Comparison of ENCODE assay signal across 10 cellular contexts in the genomic region with DNA sequence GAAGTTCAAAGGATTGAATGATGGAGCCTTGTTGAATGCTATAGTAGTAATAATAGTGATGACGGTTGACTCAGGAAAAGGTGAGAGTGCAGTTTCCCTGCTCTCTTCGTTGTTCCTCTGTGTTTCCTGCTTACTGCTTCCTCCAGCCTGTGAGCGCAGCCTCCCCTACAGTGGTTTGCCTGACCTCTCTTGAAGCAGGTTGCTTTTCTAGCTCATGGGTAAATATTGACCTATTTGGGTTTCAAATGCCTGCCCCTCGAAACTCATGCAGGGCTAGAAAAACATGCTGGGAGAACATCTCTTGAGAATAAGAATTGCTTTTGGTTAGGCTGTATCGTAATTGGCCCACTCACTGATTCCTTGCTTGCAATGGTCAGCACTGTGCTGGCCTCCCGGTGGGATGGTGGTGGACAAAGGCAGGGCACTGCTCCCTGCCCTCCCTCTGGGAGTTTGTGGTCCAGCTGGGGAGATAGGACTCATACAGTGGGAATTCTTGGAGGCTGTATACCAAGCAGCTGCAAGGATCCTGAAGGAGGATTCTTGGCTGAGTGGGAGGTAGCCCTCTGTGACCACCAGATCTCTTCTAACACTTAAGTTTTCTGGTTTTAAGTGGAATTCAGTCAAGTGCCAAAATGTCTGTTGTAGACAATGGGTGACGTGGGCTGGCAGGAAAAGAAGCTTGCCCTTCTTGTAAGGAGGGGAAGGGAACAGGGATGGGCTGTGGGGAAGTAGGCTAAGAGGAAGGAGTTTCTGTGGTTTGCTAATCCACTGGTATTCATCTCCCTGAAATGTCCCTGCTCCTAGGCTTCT. TPM values are rescaled to one million over a fixed set of nuclear protein-coding genes. Genes with fewer than 3 reads are reported as not detected.
A peak's percentile ranks its signal among the peaks of the same experiment; 100 is the strongest.
DNase-seq lines count a peak whose midpoint lies in the region; ATAC-seq and TF ChIP-seq lines count a peak whose summit lies in the region.
"Had no signal": no experiment of that assay in that cellular context is flagged by ENCODE, and none has a peak within 500 bp of the region (broad histone marks: within the 10 kb centered on the region; RNA-seq: fewer than 3 reads in every experiment).

No MANE protein-coding gene starts in this region.

- no peaks in the 10 kb centered on the region for H3K36me3 ChIP-seq in tibial artery

- H3K27me3 Mint-ChIP-seq in activated CD8-positive, alpha-beta T cell treated with anti-CD3 and anti-CD28 coated beads, Interleukin-2, amount 10 ng/mL, durations not matched to agents 7 days and 5 days (ENCODE audit: low read depth): no peaks in the 10 kb centered on the region
- H3K27me3 Mint-ChIP-seq in activated CD8-positive, alpha-beta T cell treated with anti-CD3 and anti-CD28 coated beads for 36 hours: no peaks in the 10 kb centered on the region
- H3K27me3 Mint-ChIP-seq in activated T-cell treated with anti-CD3 and anti-CD28 coated beads, Interleukin-2, amount 50 U/mL, for 4 hours (ENCODE audit: low read depth): no peaks in the 10 kb centered on the region
- H3K27me3 Mint-ChIP-seq: naive B cell had no signal

- H3K27me3 ChIP-seq in tibial artery: no peaks in the 10 kb centered on the region

- no peak for DNase-seq in activated CD8-positive, alpha-beta T cell treated with anti-CD3 and anti-CD28 coated beads, Interleukin-2, amount 10 ng/mL, durations not matched to agents 7 days and 5 days
- no peak for DNase-seq in activated CD8-positive, alpha-beta T cell treated with anti-CD3 and anti-CD28 coated beads for 36 hours
- peak; percentile 100 for DNase-seq in astrocyte of the cerebellum (ENCODE audit: low read depth)
- DNase-seq in left lobe of liver (ENCODE audit: low spot score): no peak
- peak in 1 of 2 donors; percentile 63 for DNase-seq in tibial artery
- no peak for DNase-seq in activated effector memory CD4-positive, alpha-beta T cell treated with anti-CD3 and anti-CD28 coated beads, Interleukin-2, amount 50 U/mL, for 16 hours
- no peak for DNase-seq in activated T-cell treated with anti-CD3 and anti-CD28 coated beads, Interleukin-2, amount 50 U/mL, for 4 hours
- DNase-seq: naive B cell had no signal

- POLR2A ChIA-PET in activated CD8-positive, alpha-beta T cell treated with anti-CD3 and anti-CD28 coated beads, Interleukin-2, amount 10 ng/mL, durations not matched to agents 7 days and 5 days (lab: Charles Lee): interaction anchor here (0.9 to 2.2 kb wide), 3 partner anchors 9 to 29 kb away, joined by 3 to 6 read pairs (median 5); a partner anchor contains a TSS
- POLR2A ChIA-PET in activated CD8-positive, alpha-beta T cell treated with anti-CD3 and anti-CD28 coated beads for 36 hours (lab: Charles Lee): interaction anchor here (1.1 to 2.5 kb wide), 4 partner anchors 12 to 51 kb away, joined by 3 to 10 read pairs (median 6); a partner anchor contains a TSS

- H3K4me1 Mint-ChIP-seq in activated CD8-positive, alpha-beta T cell treated with anti-CD3 and anti-CD28 coated beads, Interleukin-2, amount 10 ng/mL, durations not matched to agents 7 days and 5 days (ENCODE audit: low read depth): peaks cover 54% of the 10 kb centered on the region
- peaks cover 24% of the 10 kb centered on the region for H3K4me1 Mint-ChIP-seq in activated CD8-positive, alpha-beta T cell treated with anti-CD3 and anti-CD28 coated beads for 36 hours (ENCODE audit: low read depth)
- H3K4me1 Mint-ChIP-seq in activated T-cell treated with anti-CD3 and anti-CD28 coated beads, Interleukin-2, amount 50 U/mL, for 4 hours (ENCODE audit: low read depth): peaks cover 35% of the 10 kb centered on the region

- peak overlapping the region; percentile 22 for H3K27ac Mint-ChIP-seq in activated CD8-positive, alpha-beta T cell treated with anti-CD3 and anti-CD28 coated beads, Interleukin-2, amount 10 ng/mL, durations not matched to agents 7 days and 5 days
- no peak overlapping the region for H3K27ac Mint-ChIP-seq in activated CD8-positive, alpha-beta T cell treated with anti-CD3 and anti-CD28 coated beads for 36 hours

- no peak overlapping the region for H3K4me3 Mint-ChIP-seq in activated CD8-positive, alpha-beta T cell treated with anti-CD3 and anti-CD28 coated beads, Interleukin-2, amount 10 ng/mL, durations not matched to agents 7 days and 5 days
- no peak overlapping the region for H3K4me3 Mint-ChIP-seq in activated CD8-positive, alpha-beta T cell treated with anti-CD3 and anti-CD28 coated beads for 36 hours
- no peak overlapping the region for H3K4me3 Mint-ChIP-seq in activated T-cell treated with anti-CD3 and anti-CD28 coated beads, Interleukin-2, amount 50 U/mL, for 4 hours

- H3K4me1 ChIP-seq in tibial artery: peaks cover 0 to 69% (median 40%) of the 10 kb centered on the region in 4 donors

- CTCF ChIA-PET in activated CD8-positive, alpha-beta T cell treated with anti-CD3 and anti-CD28 coated beads, Interleukin-2, amount 10 ng/mL, durations not matched to agents 7 days and 5 days (lab: Charles Lee): no interaction called here
- CTCF ChIA-PET in activated CD8-positive, alpha-beta T cell treated with anti-CD3 and anti-CD28 coated beads for 36 hours (lab: Charles Lee): interaction anchor here (1.2 to 2.0 kb wide), 2 partner anchors 13 kb away, joined by 3 to 6 read pairs; a partner anchor contains a TSS

- no peaks in the 10 kb centered on the region for H3K9me3 ChIP-seq in tibial artery

- intact Hi-C loops in activated CD8-positive, alpha-beta T cell treated with anti-CD3 and anti-CD28 coated beads for 36 hours (cut with micrococcal nuclease): no loop called here
- intact Hi-C loops in tibial artery (cut with DNase I; ENCODE audit: low total_unique reads): no loop called here

- no peak for ATAC-seq in activated CD8-positive, alpha-beta T cell treated with anti-CD3 and anti-CD28 coated beads, Interleukin-2, amount 10 ng/mL, durations not matched to agents 7 days and 5 days
- ATAC-seq in activated CD8-positive, alpha-beta T cell treated with anti-CD3 and anti-CD28 coated beads for 36 hours: no peak
- ATAC-seq in left lobe of liver: peak; percentile 46
- no peak for ATAC-seq in GM21390 (IDR thresholded peaks at IDR 0.05; ENCODE audit: unreplicated experiment)
- no peak for ATAC-seq in activated T-cell treated with anti-CD3 and anti-CD28 coated beads, Interleukin-2, amount 50 U/mL, for 4 hours

- H3K36me3 Mint-ChIP-seq in activated CD8-positive, alpha-beta T cell treated with anti-CD3 and anti-CD28 coated beads, Interleukin-2, amount 10 ng/mL, durations not matched to agents 7 days and 5 days (ENCODE audit: low read depth): peaks cover 16% of the 10 kb centered on the region
- H3K36me3 Mint-ChIP-seq in activated CD8-positive, alpha-beta T cell treated with anti-CD3 and anti-CD28 coated beads for 36 hours (ENCODE audit: low read depth): no peaks in the 10 kb centered on the region
- H3K36me3 Mint-ChIP-seq in activated T-cell treated with anti-CD3 and anti-CD28 coated beads, Interleukin-2, amount 50 U/mL, for 4 hours (ENCODE audit: insufficient read depth): no peaks in the 10 kb centered on the region
- H3K36me3 Mint-ChIP-seq: naive B cell had no signal

- H3K9me3 Mint-ChIP-seq in activated CD8-positive, alpha-beta T cell treated with anti-CD3 and anti-CD28 coated beads, Interleukin-2, amount 10 ng/mL, durations not matched to agents 7 days and 5 days (ENCODE audit: insufficient read depth): no peaks in the 10 kb centered on the region
- no peaks in the 10 kb centered on the region for H3K9me3 Mint-ChIP-seq in activated CD8-positive, alpha-beta T cell treated with anti-CD3 and anti-CD28 coated beads for 36 hours
- no peaks in the 10 kb centered on the region for H3K9me3 Mint-ChIP-seq in activated T-cell treated with anti-CD3 and anti-CD28 coated beads, Interleukin-2, amount 50 U/mL, for 4 hours
- H3K9me3 Mint-ChIP-seq: naive B cell had no signal

- in situ Hi-C loops in astrocyte of the cerebellum (cut with HindIII; ENCODE audit: low sequenced_read_pairs): no loop called here

- no peak overlapping the region for H3K4me3 ChIP-seq in astrocyte of the cerebellum (ENCODE audit: low read depth, low read length)
- H3K4me3 ChIP-seq in tibial artery: no peak overlapping the region

- no peak for TF ChIP-seq CTCF in activated CD8-positive, alpha-beta T cell treated with anti-CD3 and anti-CD28 coated beads for 36 hours (IDR thresholded peaks at IDR 0.05)
- no peak for TF ChIP-seq CTCF in astrocyte of the cerebellum (IDR thresholded peaks at IDR 0.05; ENCODE audit: low read depth, low read length, missing control alignments)
- no peak for TF ChIP-seq CTCF in tibial artery (IDR thresholded peaks at IDR 0.05)

- H3K27ac ChIP-seq in tibial artery: peak overlapping the region; percentile 52 to 64
- H3K27ac ChIP-seq: C4-2B had no signal

RNA-seq across cellular contexts. Expression of a gene that starts 5.4 kb away (rescaled TPM):
- total RNA-seq in activated CD8-positive, alpha-beta T cell treated with anti-CD3 and anti-CD28 coated beads, Interleukin-2, amount 10 ng/mL, durations not matched to agents 7 days and 5 days: 100 to 1,000 TPM in 1 of 2 experiments, 10 to 100 TPM in 1; 91.0 to 104 TPM
- 100 to 1,000 TPM; 112 to 117 TPM for total RNA-seq in activated CD8-positive, alpha-beta T cell treated with anti-CD3 and anti-CD28 coated beads for 36 hours
- 52.8 TPM for total RNA-seq in left lobe of liver
- 100 to 1,000 TPM in 1 of 3 donors, 10 to 100 TPM in 2; 87.8 to 108 (median 94.0) TPM for total RNA-seq in activated T-cell treated with anti-CD3 and anti-CD28 coated beads, Interleukin-2, amount 50 U/mL, for 4 hours

RNA-seq across cellular contexts. Expression of a gene that starts 6.0 kb away (rescaled TPM):
- total RNA-seq in activated CD8-positive, alpha-beta T cell treated with anti-CD3 and anti-CD28 coated beads, Interleukin-2, amount 10 ng/mL, durations not matched to agents 7 days and 5 days: 10 to 100 TPM; 72.0 to 74.4 TPM
- 10 to 100 TPM; 28.0 to 29.4 TPM for total RNA-seq in activated CD8-positive, alpha-beta T cell treated with anti-CD3 and anti-CD28 coated beads for 36 hours
- 31.7 TPM for total RNA-seq in left lobe of liver
- 10 to 100 TPM in 1 of 3 donors, 1 to 10 TPM in 2; 7.3 to 12.1 (median 9.3) TPM for total RNA-seq in activated T-cell treated with anti-CD3 and anti-CD28 coated beads, Interleukin-2, amount 50 U/mL, for 4 hours

RNA-seq across cellular contexts. Expression of a gene that starts 12.3 kb away (rescaled TPM):
- total RNA-seq in activated CD8-positive, alpha-beta T cell treated with anti-CD3 and anti-CD28 coated beads, Interleukin-2, amount 10 ng/mL, durations not matched to agents 7 days and 5 days: 1 to 10 TPM; 1.7 to 1.9 TPM
- total RNA-seq in activated CD8-positive, alpha-beta T cell treated with anti-CD3 and anti-CD28 coated beads for 36 hours: 1 to 10 TPM; 1.0 to 1.2 TPM
- 20.0 TPM for total RNA-seq in left lobe of liver
- 10 to 100 TPM in 2 of 3 donors, 1 to 10 TPM in 1; 9.7 to 11.9 (median 10.5) TPM for total RNA-seq in activated T-cell treated with anti-CD3 and anti-CD28 coated beads, Interleukin-2, amount 50 U/mL, for 4 hours

RNA-seq across cellular contexts. Expression of a gene that starts 12.8 kb away (rescaled TPM):
- total RNA-seq in activated CD8-positive, alpha-beta T cell treated with anti-CD3 and anti-CD28 coated beads, Interleukin-2, amount 10 ng/mL, durations not matched to agents 7 days and 5 days: 100 to 1,000 TPM; 141 to 148 TPM
- 10 to 100 TPM; 84.5 to 91.1 TPM for total RNA-seq in activated CD8-positive, alpha-beta T cell treated with anti-CD3 and anti-CD28 coated beads for 36 hours
- 69.9 TPM for total RNA-seq in left lobe of liver
- total RNA-seq in activated T-cell treated with anti-CD3 and anti-CD28 coated beads, Interleukin-2, amount 50 U/mL, for 4 hours: 10 to 100 TPM; 64.6 to 75.9 (median 71.2) TPM

RNA-seq across cellular contexts. Expression of a gene that starts 21.7 kb away (rescaled TPM):
- 10 to 100 TPM; 38.9 to 43.4 TPM for total RNA-seq in activated CD8-positive, alpha-beta T cell treated with anti-CD3 and anti-CD28 coated beads, Interleukin-2, amount 10 ng/mL, durations not matched to agents 7 days and 5 days
- 10 to 100 TPM; 25.4 to 29.1 TPM for total RNA-seq in activated CD8-positive, alpha-beta T cell treated with anti-CD3 and anti-CD28 coated beads for 36 hours
- total RNA-seq in left lobe of liver: 15.9 TPM
- 10 to 100 TPM; 17.1 to 21.0 (median 18.1) TPM for total RNA-seq in activated T-cell treated with anti-CD3 and anti-CD28 coated beads, Interleukin-2, amount 50 U/mL, for 4 hours
